In genomic region chr3:144556392-144556791, GRCh38 we compare ENCODE assay signal across 11 cellular contexts.
A peak's percentile ranks its signal among the peaks of the same experiment; 100 is the strongest.
DNase-seq lines count a peak whose midpoint lies in the region; ATAC-seq and TF ChIP-seq lines count a peak whose summit lies in the region.
"Had no signal": no experiment of that assay in that cellular context is flagged by ENCODE, and none has a peak within 500 bp of the region (broad histone marks: within the 10 kb centered on the region; RNA-seq: fewer than 3 reads in every experiment).

No MANE protein-coding gene starts in this region.

- no peaks in the 10 kb centered on the region for H3K9me2 ChIP-seq in OCI-LY7 (ENCODE audit: insufficient read depth, low read length)

- BruUV-seq in OCI-LY7 (replicated peaks; lab: Mats Ljungman, UMichigan) = no TSS peak

- no peaks in the 10 kb centered on the region for H3K9me3 Mint-ChIP-seq in stimulated activated memory B cell treated with anti-CD40 and anti-IgM and Interleukin-4, amounts not matched to agents 10 μg/mL and 1 μg/mL and 100 μg/mL, for 72 hours
- H3K9me3 Mint-ChIP-seq in CD8-positive, alpha-beta T cell = no peaks in the 10 kb centered on the region
- H3K9me3 Mint-ChIP-seq: activated CD4-positive, alpha-beta memory T cell treated with anti-CD3 and anti-CD28 coated beads for 36 hours had no signal

- intact Hi-C loops in OCI-LY7 (cut with micrococcal nuclease; ENCODE audit: unreplicated experiment) = no loop called here
- intact Hi-C loops in CD8-positive, alpha-beta T cell (cut with DNase I, micrococcal nuclease) = no loop called here

- H3K27ac Mint-ChIP-seq in stimulated activated memory B cell treated with anti-CD40 and anti-IgM and Interleukin-4, amounts not matched to agents 10 μg/mL and 1 μg/mL and 100 μg/mL, for 72 hours = no peak overlapping the region
- no peak overlapping the region for H3K27ac Mint-ChIP-seq in CD8-positive, alpha-beta T cell
- H3K27ac Mint-ChIP-seq: activated CD4-positive, alpha-beta memory T cell treated with anti-CD3 and anti-CD28 coated beads for 36 hours had no signal

- H3K27me3 Mint-ChIP-seq in stimulated activated memory B cell treated with anti-CD40 and anti-IgM and Interleukin-4, amounts not matched to agents 10 μg/mL and 1 μg/mL and 100 μg/mL, for 72 hours = no peaks in the 10 kb centered on the region
- H3K27me3 Mint-ChIP-seq in CD8-positive, alpha-beta T cell (ENCODE audit: low read depth) = no peaks in the 10 kb centered on the region
- H3K27me3 Mint-ChIP-seq: activated CD4-positive, alpha-beta memory T cell treated with anti-CD3 and anti-CD28 coated beads for 36 hours had no signal

- no peaks in the 10 kb centered on the region for H4K20me1 ChIP-seq in OCI-LY7 (ENCODE audit: insufficient read depth, low read length)

- H3K4me1 ChIP-seq in OCI-LY7 (ENCODE audit: insufficient read depth, low read length, poor library complexity, severe bottlenecking) = no peaks in the 10 kb centered on the region
- no peaks in the 10 kb centered on the region for H3K4me1 ChIP-seq in CD8-positive, alpha-beta T cell (ENCODE audit: insufficient read depth, low read length)

- DNase-seq in HS-5 (ENCODE audit: low read depth) (peak; percentile 48), inferior parietal cortex (ENCODE audit: extremely low spot score) (peak; percentile 33), OCI-LY7 (ENCODE audit: low spot score) (no peak), germinal center (ENCODE audit: low spot score) (no peak)
- no peak for DNase-seq in CD8-positive, alpha-beta T cell
- DNase-seq: activated CD4-positive, alpha-beta memory T cell treated with anti-CD3 and anti-CD28 coated beads for 36 hours; glutamatergic neuron had no signal

- no peak overlapping the region for H2AFZ ChIP-seq in OCI-LY7 (ENCODE audit: low read length)

- no peak overlapping the region for H3K4me3 ChIP-seq in OCI-LY7 (ENCODE audit: low read depth, low read length, poor library complexity, severe bottlenecking)
- H3K4me3 ChIP-seq in CD8-positive, alpha-beta T cell (ENCODE audit: low read depth, low read length) = no peak overlapping the region
- H3K4me3 ChIP-seq: cardiac muscle cell had no signal

- no peaks in the 10 kb centered on the region for H3K27me3 ChIP-seq in CD8-positive, alpha-beta T cell (ENCODE audit: insufficient read depth, low read length)
- H3K27me3 ChIP-seq: cardiac muscle cell had no signal

- H3K79me2 ChIP-seq in OCI-LY7 (ENCODE audit: insufficient read depth, low read depth, low read length) = no peaks in the 10 kb centered on the region

- POLR2A ChIA-PET in OCI-LY7 (lab: Charles Lee) = interaction anchor here (0.8 kb wide), 1 partner anchor 17 kb away, joined by 4 read pairs; no protein-coding TSS in a partner anchor
- POLR2A ChIA-PET in CD8-positive, alpha-beta T cell (lab: Charles Lee) = no interaction called here

- H3K36me3 ChIP-seq in OCI-LY7 (ENCODE audit: insufficient read depth, low read length) = no peaks in the 10 kb centered on the region
- H3K36me3 ChIP-seq in CD8-positive, alpha-beta T cell (ENCODE audit: insufficient read depth, low read length) = no peaks in the 10 kb centered on the region
- H3K36me3 ChIP-seq: cardiac muscle cell had no signal

- ATAC-seq in GM18868 (IDR thresholded peaks at IDR 0.05; ENCODE audit: unreplicated experiment) (peak; percentile 99), HG02678 (IDR thresholded peaks at IDR 0.05; ENCODE audit: unreplicated experiment) (peak; percentile 74)
- no peak for ATAC-seq in stimulated activated memory B cell treated with anti-CD40 and anti-IgM and Interleukin-4, amounts not matched to agents 10 μg/mL and 1 μg/mL and 100 μg/mL, for 72 hours
- ATAC-seq in CD8-positive, alpha-beta T cell = no peak

- H3K27ac ChIP-seq in OCI-LY7 (ENCODE audit: low read depth, low read length, poor library complexity, severe bottlenecking) = no peak overlapping the region
- H3K27ac ChIP-seq in CD8-positive, alpha-beta T cell (ENCODE audit: low read depth, low read length) = no peak overlapping the region
- H3K27ac ChIP-seq: cardiac muscle cell had no signal

- TF ChIP-seq CTCF in OCI-LY7 (conservative IDR thresholded peaks at IDR 0.05; ENCODE audit: low read length) = no peak
- no peak for TF ChIP-seq CTCF in CD8-positive, alpha-beta T cell (IDR thresholded peaks at IDR 0.05)

- CTCF ChIA-PET in OCI-LY7 (lab: Charles Lee; ENCODE audit: unreplicated experiment) = no interaction called here
- CTCF ChIA-PET in CD8-positive, alpha-beta T cell (lab: Charles Lee) = interaction anchor here (0.9 kb wide), 1 partner anchor 9 kb away, joined by 3 read pairs; no protein-coding TSS in a partner anchor

- no peaks in the 10 kb centered on the region for H3K36me3 Mint-ChIP-seq in stimulated activated memory B cell treated with anti-CD40 and anti-IgM and Interleukin-4, amounts not matched to agents 10 μg/mL and 1 μg/mL and 100 μg/mL, for 72 hours
- no peaks in the 10 kb centered on the region for H3K36me3 Mint-ChIP-seq in CD8-positive, alpha-beta T cell
- H3K36me3 Mint-ChIP-seq: activated CD4-positive, alpha-beta memory T cell treated with anti-CD3 and anti-CD28 coated beads for 36 hours had no signal

- no peak overlapping the region for H3K4me2 ChIP-seq in OCI-LY7 (ENCODE audit: low read length)

- H3K4me1 Mint-ChIP-seq in stimulated activated memory B cell treated with anti-CD40 and anti-IgM and Interleukin-4, amounts not matched to agents 10 μg/mL and 1 μg/mL and 100 μg/mL, for 72 hours = no peaks in the 10 kb centered on the region
- no peaks in the 10 kb centered on the region for H3K4me1 Mint-ChIP-seq in CD8-positive, alpha-beta T cell (ENCODE audit: low read depth)

- no peaks in the 10 kb centered on the region for H3K9me3 ChIP-seq in OCI-LY7 (ENCODE audit: low read length)
- H3K9me3 ChIP-seq in CD8-positive, alpha-beta T cell (ENCODE audit: low read length) = no peaks in the 10 kb centered on the region

- H3K4me3 Mint-ChIP-seq in stimulated activated memory B cell treated with anti-CD40 and anti-IgM and Interleukin-4, amounts not matched to agents 10 μg/mL and 1 μg/mL and 100 μg/mL, for 72 hours = no peak overlapping the region
- H3K4me3 Mint-ChIP-seq in CD8-positive, alpha-beta T cell = no peak overlapping the region
- H3K4me3 Mint-ChIP-seq: activated CD4-positive, alpha-beta memory T cell treated with anti-CD3 and anti-CD28 coated beads for 36 hours had no signal

Comparison
In these comparisons a context has a peak if more than half of its experiments do, and no peak if none do; other contexts are left out.
1. ATAC-seq: peak in GM18868 (single experiment) and HG02678 (single experiment); none in stimulated activated memory B cell treated with anti-CD40 and anti-IgM and Interleukin-4, amounts not matched to agents 10 μg/mL and 1 μg/mL and 100 μg/mL, for 72 hours (single experiment) and CD8-positive, alpha-beta T cell (single experiment).
2. DNase-seq: peak in HS-5 (single experiment) and inferior parietal cortex (single experiment); none in OCI-LY7 (single experiment), CD8-positive, alpha-beta T cell (0 of 7) and germinal center (single experiment).